Comparison of ENCODE assay signal across 25 cellular contexts in genomic region chr22:19929586-19930302, GRCh38. TPM values are rescaled to one million over a fixed set of nuclear protein-coding genes. Genes with fewer than 3 reads are reported as not detected.
DNase-seq lines count a peak whose midpoint lies in the region; ATAC-seq, FAIRE-seq and TF ChIP-seq lines count a peak whose summit lies in the region.
"Had no signal": no experiment of that assay in that cellular context is flagged by ENCODE, and none has a peak within 500 bp of the region (broad histone marks: within the 10 kb centered on the region; RNA-seq: fewer than 3 reads in every experiment).

No MANE protein-coding gene starts in this region.

- peaks cover 4% of the 10 kb centered on the region for H3K27me3 Mint-ChIP-seq in astrocyte (ENCODE audit: low read depth, unreplicated experiment)
- H3K27me3 Mint-ChIP-seq: CD4-positive, alpha-beta memory T cell had no signal

- H3K27me3 ChIP-seq in astrocyte (ENCODE audit: insufficient read depth, low read length): no peaks in the 10 kb centered on the region
- no peaks in the 10 kb centered on the region for H3K27me3 ChIP-seq in lower lobe of right lung (ENCODE audit: low read depth)
- H3K27me3 ChIP-seq: BLaER1 treated with 17β-estradiol and CSF1 and Interleukin-3, amounts not matched to agents 10 nM and 100 nM had no signal

- peak; percentile 8 for DNase-seq in GM13976 (ENCODE audit: low spot score)
- no peak for DNase-seq in astrocyte (ENCODE audit: low read depth)
- peak; percentile 39 for DNase-seq in lower lobe of right lung
- DNase-seq in GM10266 (ENCODE audit: extremely low spot score): no peak
- no peak for DNase-seq in CD1c-positive myeloid dendritic cell (ENCODE audit: extremely low spot score)
- DNase-seq in glomerular visceral epithelial cell (ENCODE audit: extremely low spot score): no peak
- no peak for DNase-seq in NCI-H1930 (lab: John Stamatoyannopoulos, UW)
- DNase-seq: AML-193; CD4-positive, alpha-beta memory T cell; COR-L47; EL; GF-D8; Karpas-422; NCI-H1105; NCI-H1436 treated with DMSO at 0.1 percent for 48 hours; NCI-H2029; NCI-H446; NCI-H526; PC-9; SHP77 had no signal

- no peak for FAIRE-seq in astrocyte (lab: Jason Lieb, UNC)
- FAIRE-seq: A549, GM18507, H54 had no signal

- TF ChIP-seq CTCF in GM13976 (IDR thresholded peaks at IDR 0.05; ENCODE audit: borderline replicate concordance, control extremely low read depth, extremely low read depth, insufficient read depth, missing control alignments) (no peak), astrocyte (IDR thresholded peaks at IDR 0.05; ENCODE audit: insufficient read depth, low read depth, low read length) (no peak), lower lobe of right lung (IDR thresholded peaks at IDR 0.05) (no peak), GM10266 (IDR thresholded peaks at IDR 0.05; ENCODE audit: control insufficient read depth, insufficient read depth, low read depth, missing control alignments) (no peak)

- H3K9ac ChIP-seq in astrocyte (ENCODE audit: low read length): no peak overlapping the region
- H3K9ac ChIP-seq: BLaER1 treated with 17β-estradiol and CSF1 and Interleukin-3, amounts not matched to agents 10 nM and 100 nM had no signal

- no peaks in the 10 kb centered on the region for H4K20me1 ChIP-seq in astrocyte (ENCODE audit: insufficient read depth, low read length)

- H3K36me3 ChIP-seq in astrocyte (ENCODE audit: insufficient read depth, low read length): no peaks in the 10 kb centered on the region
- peaks cover 14% of the 10 kb centered on the region for H3K36me3 ChIP-seq in lower lobe of right lung

- H3K36me3 Mint-ChIP-seq in astrocyte (ENCODE audit: low read depth, unreplicated experiment): peaks cover 12% of the 10 kb centered on the region

- no peak overlapping the region for H3K4me2 ChIP-seq in astrocyte (ENCODE audit: low read length)
- H3K4me2 ChIP-seq: A549; BLaER1 treated with 17β-estradiol and CSF1 and Interleukin-3, amounts not matched to agents 10 nM and 100 nM; PC-9 had no signal

- H2AFZ ChIP-seq in astrocyte (ENCODE audit: low read depth, low read length): no peak overlapping the region
- H2AFZ ChIP-seq: PC-9 had no signal

- H3K79me2 ChIP-seq in astrocyte (ENCODE audit: insufficient read depth, low read length): no peaks in the 10 kb centered on the region

- in situ Hi-C loops in GM13976 (cut with MboI; ENCODE audit: low sequenced_read_pairs, unreplicated experiment): no loop called here

- H3K27ac ChIP-seq in astrocyte (ENCODE audit: low read depth, low read length): no peak overlapping the region
- H3K27ac ChIP-seq in lower lobe of right lung: no peak overlapping the region
- H3K27ac ChIP-seq: A549; BLaER1 treated with 17β-estradiol and CSF1 and Interleukin-3, amounts not matched to agents 10 nM and 100 nM; HL-60; PC-9 had no signal

- H3K4me1 ChIP-seq in astrocyte (ENCODE audit: insufficient read depth, low read length): no peaks in the 10 kb centered on the region
- H3K4me1 ChIP-seq in lower lobe of right lung: peaks cover 14% of the 10 kb centered on the region
- H3K4me1 ChIP-seq: A549 had no signal

- intact Hi-C loops in lower lobe of right lung (cut with DNase I): no loop called here

- no peaks in the 10 kb centered on the region for H3K9me3 Mint-ChIP-seq in astrocyte (ENCODE audit: unreplicated experiment)

- H3K9me3 ChIP-seq in astrocyte (ENCODE audit: insufficient read depth, low read depth, low read length) (no peaks in the 10 kb centered on the region), lower lobe of right lung (no peaks in the 10 kb centered on the region)
- H3K9me3 ChIP-seq: A549 had no signal

- no peak for ATAC-seq in lower lobe of right lung
- ATAC-seq: A549 had no signal

- H3K4me3 ChIP-seq in astrocyte (ENCODE audit: insufficient read depth, low read depth, low read length) (no peak overlapping the region), lower lobe of right lung (no peak overlapping the region)
- H3K4me3 ChIP-seq: A549; BLaER1 treated with 17β-estradiol and CSF1 and Interleukin-3, amounts not matched to agents 10 nM and 100 nM; PC-9 had no signal

- no peaks in the 10 kb centered on the region for H3K4me1 Mint-ChIP-seq in astrocyte (ENCODE audit: low read depth, unreplicated experiment)

- no peak overlapping the region for H3K27ac Mint-ChIP-seq in astrocyte (ENCODE audit: unreplicated experiment)

- H3K4me3 Mint-ChIP-seq in astrocyte (ENCODE audit: unreplicated experiment): peak overlapping the region; percentile 60
- H3K4me3 Mint-ChIP-seq: CD4-positive, alpha-beta memory T cell had no signal

RNA-seq across cellular contexts. Expression of gene COMT, which starts 11.8 kb away (rescaled TPM):
- total RNA-seq in astrocyte: 116 and 120 TPM in 2 replicates
- total RNA-seq in lower lobe of right lung: 235 TPM

RNA-seq across cellular contexts. Expression of gene TXNRD2, which starts 11.9 kb away (rescaled TPM):
- total RNA-seq in astrocyte (19.8 and 25.7 TPM in 2 replicates), lower lobe of right lung (47.5 TPM)

Comparison
In these comparisons a context has a peak if more than half of its experiments do, and no peak if none do; other contexts are left out.
1. DNase-seq: peak in GM13976 (single experiment) and lower lobe of right lung (single experiment); none in astrocyte (single experiment), GM10266 (single experiment), CD1c-positive myeloid dendritic cell (single experiment), glomerular visceral epithelial cell (single experiment) and NCI-H1930 (0 of 2).